In genomic region chr2:111011218-111011617, GRCh38 we compare ENCODE assay signal across 28 cellular contexts.
"Had no signal": no experiment of that assay in that cellular context is flagged by ENCODE, and none has a peak within 500 bp of the region (broad histone marks: within the 10 kb centered on the region; RNA-seq: fewer than 3 reads in every experiment).

No MANE protein-coding gene starts in this region.

- DNase-seq: stimulated activated CD4-positive, alpha-beta T cell treated with anti-CD3 and anti-CD28 coated beads, Interleukin-2, amount 100 ng/mL, for 48 hours; stimulated activated CD4-positive, alpha-beta T cell treated with anti-CD3 and anti-CD28 coated beads, Interleukin-4, amount 100 ng/mL, for 1 hour; stimulated activated CD4-positive, alpha-beta T cell treated with anti-CD3 and anti-CD28 coated beads, Interleukin-4, amount 100 ng/mL, for 24 hours; stimulated activated CD4-positive, alpha-beta T cell treated with anti-CD3 and anti-CD28 coated beads, Interleukin-4, amount 100 ng/mL, for 4 hours; stimulated activated CD8-positive, alpha-beta memory T cell treated with anti-CD3 and anti-CD28 coated beads, Interleukin-4, amount 100 ng/mL, for 48 hours; stimulated activated naive B cell treated with anti-CD40 and anti-IgM and Interleukin-4, amounts not matched to agents 10 μg/mL and 1 μg/mL and 100 μg/mL, for 72 hours; stimulated activated naive CD4-positive, alpha-beta T cell; stimulated activated naive CD4-positive, alpha-beta T cell treated with Interleukin-2 at 50 U/mL for 16 hours; stimulated activated naive CD8-positive, alpha-beta T cell treated with anti-CD3 and anti-CD28 coated beads, Interleukin-15, amount 100 ng/mL, for 72 hours; stimulated activated naive CD8-positive, alpha-beta T cell treated with anti-CD3 and anti-CD28 coated beads, Interleukin-15, Interleukin-2, amounts not matched to agents 100 U/mL and 50 U/mL, for 24 hours; stomach; substantia nigra; testis; thyroid gland; tibial artery; transverse colon; trophoblast cell; upper lobe of left lung; upper lobe of right lung; uterus had no signal

- H3K27me3 ChIP-seq: stomach, testis, thyroid gland, tibial artery, tibial nerve, transverse colon, upper lobe of left lung, upper lobe of right lung, uterus had no signal

- H3K4me3 ChIP-seq: stomach, suprapubic skin, testis, thoracic aorta, thyroid gland, tibial artery, tibial nerve, transverse colon, upper lobe of left lung, upper lobe of right lung, uterus had no signal

- ATAC-seq: stimulated activated effector memory CD8-positive, alpha-beta T cell treated with anti-CD3 and anti-CD28 coated beads, Interleukin-12 subunit alpha, Interleukin-12 subunit beta, amount 100 ng/mL, for 72 hours; stimulated activated memory B cell treated with anti-CD40 and anti-IgM and Interleukin-4, amounts not matched to agents 10 μg/mL and 1 μg/mL and 100 μg/mL, for 72 hours; stimulated activated naive B cell treated with anti-CD40 and anti-IgM and Interleukin-4, amounts not matched to agents 10 μg/mL and 1 μg/mL and 100 μg/mL, for 72 hours; stimulated activated naive CD8-positive, alpha-beta T cell treated with anti-CD3 and anti-CD28 coated beads, Interleukin-15, amount 100 ng/mL, for 72 hours; stimulated activated naive CD8-positive, alpha-beta T cell treated with anti-CD3 and anti-CD28 coated beads, Interleukin-15, Interleukin-2, amounts not matched to agents 100 U/mL and 50 U/mL, for 24 hours; upper lobe of right lung had no signal

- H3K27ac Mint-ChIP-seq: stimulated activated effector memory CD8-positive, alpha-beta T cell treated with anti-CD3 and anti-CD28 coated beads, Interleukin-12 subunit alpha, Interleukin-12 subunit beta, amount 100 ng/mL, for 72 hours; stimulated activated memory B cell treated with anti-CD40 and anti-IgM and Interleukin-4, amounts not matched to agents 10 μg/mL and 1 μg/mL and 100 μg/mL, for 72 hours; stimulated activated naive B cell treated with anti-CD40 and anti-IgM and Interleukin-4, amounts not matched to agents 10 μg/mL and 1 μg/mL and 100 μg/mL, for 72 hours; stimulated activated naive CD8-positive, alpha-beta T cell treated with anti-CD3 and anti-CD28 coated beads, Interleukin-15, amount 100 ng/mL, for 72 hours; stimulated activated naive CD8-positive, alpha-beta T cell treated with anti-CD3 and anti-CD28 coated beads, Interleukin-15, Interleukin-2, amounts not matched to agents 100 ng/mL and 50 ng/mL, for 24 hours; type B pancreatic cell had no signal

- H3K27ac ChIP-seq: stomach, suprapubic skin, testis, thoracic aorta, thyroid gland, tibial artery, tibial nerve, transverse colon, upper lobe of left lung, upper lobe of right lung, uterus had no signal

- H3K36me3 ChIP-seq: stomach, suprapubic skin, thoracic aorta, thyroid gland, tibial artery, tibial nerve, transverse colon, upper lobe of left lung, upper lobe of right lung, uterus had no signal

- FAIRE-seq: urothelium cell line had no signal

- H3K4me1 Mint-ChIP-seq: stimulated activated memory B cell treated with anti-CD40 and anti-IgM and Interleukin-4, amounts not matched to agents 10 μg/mL and 1 μg/mL and 100 μg/mL, for 72 hours; stimulated activated naive B cell treated with anti-CD40 and anti-IgM and Interleukin-4, amounts not matched to agents 10 μg/mL and 1 μg/mL and 100 μg/mL, for 72 hours had no signal

- H3K9me3 ChIP-seq: testis, thyroid gland, upper lobe of left lung, upper lobe of right lung had no signal

- H3K36me3 Mint-ChIP-seq: stimulated activated effector memory CD8-positive, alpha-beta T cell treated with anti-CD3 and anti-CD28 coated beads, Interleukin-12 subunit alpha, Interleukin-12 subunit beta, amount 100 ng/mL, for 72 hours; stimulated activated memory B cell treated with anti-CD40 and anti-IgM and Interleukin-4, amounts not matched to agents 10 μg/mL and 1 μg/mL and 100 μg/mL, for 72 hours; type B pancreatic cell had no signal

- H3K4me1 ChIP-seq: suprapubic skin, testis, thyroid gland, tibial artery, tibial nerve, upper lobe of left lung, upper lobe of right lung, uterus had no signal

- H3K4me3 Mint-ChIP-seq: stimulated activated effector memory CD8-positive, alpha-beta T cell treated with anti-CD3 and anti-CD28 coated beads, Interleukin-12 subunit alpha, Interleukin-12 subunit beta, amount 100 ng/mL, for 72 hours; stimulated activated memory B cell treated with anti-CD40 and anti-IgM and Interleukin-4, amounts not matched to agents 10 μg/mL and 1 μg/mL and 100 μg/mL, for 72 hours; stimulated activated naive B cell treated with anti-CD40 and anti-IgM and Interleukin-4, amounts not matched to agents 10 μg/mL and 1 μg/mL and 100 μg/mL, for 72 hours; stimulated activated naive CD8-positive, alpha-beta T cell treated with anti-CD3 and anti-CD28 coated beads, Interleukin-15, amount 100 ng/mL, for 72 hours; stimulated activated naive CD8-positive, alpha-beta T cell treated with anti-CD3 and anti-CD28 coated beads, Interleukin-15, Interleukin-2, amounts not matched to agents 100 ng/mL and 50 ng/mL, for 24 hours; type B pancreatic cell had no signal
